Comparison of ENCODE assay signal across 36 cellular contexts in the genomic region with DNA sequence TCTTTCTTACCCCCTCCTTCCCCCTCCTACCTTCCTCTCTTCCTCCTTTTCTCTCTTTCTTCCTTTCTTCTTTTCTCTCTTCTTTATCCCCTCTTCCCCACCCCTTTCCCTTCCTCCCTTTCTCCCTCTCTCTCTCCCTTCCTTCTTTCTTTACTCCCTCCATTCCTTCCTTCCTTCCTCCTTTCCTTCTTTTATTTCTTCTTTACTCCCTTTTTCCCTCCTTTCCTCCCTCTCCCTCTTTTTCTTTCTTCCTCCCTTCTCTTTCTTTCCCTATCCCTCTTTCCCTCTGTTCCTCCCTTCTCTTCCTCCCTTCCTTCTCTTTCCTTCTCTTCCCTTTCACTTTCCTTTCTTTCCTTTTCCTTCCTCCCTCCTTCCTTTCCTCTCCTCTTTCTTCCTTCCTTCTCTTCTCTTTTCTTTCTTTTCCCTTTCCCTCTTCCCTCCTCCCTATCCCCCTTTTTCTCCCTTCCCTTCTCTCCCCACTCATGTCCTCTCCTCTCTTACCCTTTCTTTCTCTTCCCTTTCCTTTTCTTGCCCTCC.
"Had no signal": no experiment of that assay in that cellular context is flagged by ENCODE, and none has a peak within 500 bp of the region (broad histone marks: within the 10 kb centered on the region; RNA-seq: fewer than 3 reads in every experiment).

No MANE protein-coding gene starts in this region.

- H3K27me3 Mint-ChIP-seq: activated CD4-positive, alpha-beta memory T cell treated with anti-CD3 and anti-CD28 coated beads, Interleukin-2, amount 10 ng/mL, durations not matched to agents 7 days and 5 days; activated CD4-positive, alpha-beta T cell treated with anti-CD3 and anti-CD28 coated beads, Interleukin-2, amount 10 ng/mL, durations not matched to agents 7 days and 5 days; activated CD8-positive, alpha-beta memory T cell treated with anti-CD3 and anti-CD28 coated beads, Interleukin-2, amount 10 ng/mL, durations not matched to agents 7 days and 5 days; activated naive CD8-positive, alpha-beta T cell; activated naive CD8-positive, alpha-beta T cell treated with anti-CD3 and anti-CD28 coated beads, Interleukin-2, amount 10 ng/mL, durations not matched to agents 7 days and 5 days; activated naive CD8-positive, alpha-beta T cell treated with anti-CD3 and anti-CD28 coated beads, Interleukin-2, amount 50 U/mL, for 24 hours; activated T-cell treated with anti-CD3 and anti-CD28 coated beads, Interleukin-2, amount 50 U/mL, for 24 hours; central memory CD8-positive, alpha-beta T cell had no signal

- H3K4me1 Mint-ChIP-seq: activated B cell treated with CpG ODN at 0.5 μM for 24 hours; activated CD4-positive, alpha-beta memory T cell treated with anti-CD3 and anti-CD28 coated beads, Interleukin-2, amount 10 ng/mL, durations not matched to agents 7 days and 5 days; activated CD4-positive, alpha-beta T cell treated with anti-CD3 and anti-CD28 coated beads, Interleukin-2, amount 10 ng/mL, durations not matched to agents 7 days and 5 days; activated CD8-positive, alpha-beta memory T cell treated with anti-CD3 and anti-CD28 coated beads, Interleukin-2, amount 10 ng/mL, durations not matched to agents 7 days and 5 days; activated naive CD8-positive, alpha-beta T cell treated with anti-CD3 and anti-CD28 coated beads, Interleukin-2, amount 10 ng/mL, durations not matched to agents 7 days and 5 days; activated naive CD8-positive, alpha-beta T cell treated with anti-CD3 and anti-CD28 coated beads, Interleukin-2, amount 50 U/mL, for 24 hours; brain; central memory CD8-positive, alpha-beta T cell had no signal

- H3K27me3 ChIP-seq: ascending aorta, cardiac muscle cell had no signal

- H3K4me3 ChIP-seq: ascending aorta, cardiac muscle cell had no signal

- H3K36me3 Mint-ChIP-seq: activated CD8-positive, alpha-beta memory T cell treated with anti-CD3 and anti-CD28 coated beads, Interleukin-2, amount 10 ng/mL, durations not matched to agents 7 days and 5 days; activated naive CD8-positive, alpha-beta T cell; activated naive CD8-positive, alpha-beta T cell treated with anti-CD3 and anti-CD28 coated beads, Interleukin-2, amount 10 ng/mL, durations not matched to agents 7 days and 5 days; brain had no signal

- H3K4me3 Mint-ChIP-seq: activated B cell treated with CpG ODN at 0.5 μM for 24 hours; activated CD4-positive, alpha-beta memory T cell treated with anti-CD3 and anti-CD28 coated beads, Interleukin-2, amount 10 ng/mL, durations not matched to agents 7 days and 5 days; activated CD4-positive, alpha-beta T cell treated with anti-CD3 and anti-CD28 coated beads, Interleukin-2, amount 10 ng/mL, durations not matched to agents 7 days and 5 days; activated CD8-positive, alpha-beta memory T cell treated with anti-CD3 and anti-CD28 coated beads, Interleukin-2, amount 10 ng/mL, durations not matched to agents 7 days and 5 days; activated CD8-positive, alpha-beta T cell treated with anti-CD3 and anti-CD28 coated beads, Interleukin-2, amount 10 ng/mL, durations not matched to agents 7 days and 5 days; activated naive CD4-positive, alpha-beta T cell treated with anti-CD3 and anti-CD28 coated beads for 36 hours; activated naive CD8-positive, alpha-beta T cell; activated naive CD8-positive, alpha-beta T cell treated with anti-CD3 and anti-CD28 coated beads, Interleukin-2, amount 10 ng/mL, durations not matched to agents 7 days and 5 days; activated naive CD8-positive, alpha-beta T cell treated with anti-CD3 and anti-CD28 coated beads, Interleukin-2, amount 50 U/mL, for 24 hours; activated T-cell treated with anti-CD3 and anti-CD28 coated beads, Interleukin-2, amount 50 U/mL, for 24 hours; brain; central memory CD8-positive, alpha-beta T cell; T-helper 1 cell treated with Interleukin-12 subunit alpha and Interleukin-12 subunit beta and Interleukin-4 antibody, amounts not matched to agents 30 μg/mL and 1 μg/mL, for 36 hours; T-helper 2 cell treated with Interferon-gamma antibody and Interleukin-4, amounts not matched to agents 5 μg/mL and 100 μg/mL, for 36 hours had no signal

- H3K36me3 ChIP-seq: ascending aorta, cardiac muscle cell had no signal

- H3K27ac Mint-ChIP-seq: activated B cell treated with CpG ODN at 0.5 μM for 24 hours; activated CD4-positive, alpha-beta memory T cell treated with anti-CD3 and anti-CD28 coated beads, Interleukin-2, amount 10 ng/mL, durations not matched to agents 7 days and 5 days; activated CD4-positive, alpha-beta T cell treated with anti-CD3 and anti-CD28 coated beads, Interleukin-2, amount 10 ng/mL, durations not matched to agents 7 days and 5 days; activated CD8-positive, alpha-beta memory T cell treated with anti-CD3 and anti-CD28 coated beads, Interleukin-2, amount 10 ng/mL, durations not matched to agents 7 days and 5 days; activated CD8-positive, alpha-beta T cell treated with anti-CD3 and anti-CD28 coated beads, Interleukin-2, amount 10 ng/mL, durations not matched to agents 7 days and 5 days; activated naive CD4-positive, alpha-beta T cell treated with anti-CD3 and anti-CD28 coated beads for 36 hours; activated naive CD8-positive, alpha-beta T cell; activated naive CD8-positive, alpha-beta T cell treated with anti-CD3 and anti-CD28 coated beads, Interleukin-2, amount 10 ng/mL, durations not matched to agents 7 days and 5 days; activated naive CD8-positive, alpha-beta T cell treated with anti-CD3 and anti-CD28 coated beads, Interleukin-2, amount 50 U/mL, for 24 hours; activated T-cell treated with anti-CD3 and anti-CD28 coated beads, Interleukin-2, amount 50 U/mL, for 24 hours; activated T-helper 2 cell treated with anti-CD3 and anti-CD28 coated beads, Interferon-gamma antibody, Interleukin-2, Interleukin-4, amounts not matched to agents 10 μg/mL and 5 μg/mL and 100 μg/mL, durations not matched to agents 14 hours and 24 hours and 36 hours; brain; T-helper 1 cell treated with Interleukin-12 subunit alpha and Interleukin-12 subunit beta and Interleukin-4 antibody, amounts not matched to agents 30 μg/mL and 1 μg/mL, for 36 hours; T-helper 2 cell treated with Interferon-gamma antibody and Interleukin-4, amounts not matched to agents 5 μg/mL and 100 μg/mL, for 36 hours had no signal

- ATAC-seq: activated CD8-positive, alpha-beta memory T cell treated with anti-CD3 and anti-CD28 coated beads, Interleukin-2, amount 10 ng/mL, durations not matched to agents 7 days and 5 days; activated CD8-positive, alpha-beta T cell treated with anti-CD3 and anti-CD28 coated beads, Interleukin-2, amount 10 ng/mL, durations not matched to agents 7 days and 5 days; activated naive CD8-positive, alpha-beta T cell treated with anti-CD3 and anti-CD28 coated beads, Interleukin-2, amount 50 U/mL, for 24 hours had no signal

- FAIRE-seq: bronchial epithelial cell, TTC549 had no signal

- DNase-seq: activated B cell treated with CpG ODN at 0.5 μM for 24 hours; activated CD4-positive, alpha-beta memory T cell treated with anti-CD3 and anti-CD28 coated beads, Interleukin-2, amount 10 ng/mL, durations not matched to agents 7 days and 5 days; activated CD4-positive, alpha-beta T cell treated with anti-CD3 and anti-CD28 coated beads for 48 hours; activated CD4-positive, alpha-beta T cell treated with anti-CD3 and anti-CD28 coated beads, Interleukin-2, amount 10 ng/mL, durations not matched to agents 7 days and 5 days; activated CD4-positive, alpha-beta T cell treated with anti-CD3 and anti-CD28 coated beads, Interleukin-2, amount 50 U/mL, for 48 hours; activated CD4-positive, CD25-positive, alpha-beta regulatory T cell treated with anti-CD3 and anti-CD28 coated beads, Interleukin-2, amount 50 U/mL, for 72 hours; activated CD8-positive, alpha-beta memory T cell treated with anti-CD3 and anti-CD28 coated beads for 24 hours; activated CD8-positive, alpha-beta memory T cell treated with anti-CD3 and anti-CD28 coated beads, Interleukin-2, amount 10 ng/mL, durations not matched to agents 7 days and 5 days; activated CD8-positive, alpha-beta memory T cell treated with anti-CD3 and anti-CD28 coated beads, Interleukin-2, amount 50 U/mL, for 48 hours; activated CD8-positive, alpha-beta T cell treated with anti-CD3 and anti-CD28 coated beads, Interleukin-2, amount 10 ng/mL, durations not matched to agents 7 days and 5 days; activated effector memory CD4-positive, alpha-beta T cell treated with Interleukin-2 at 50 U/mL for 16 hours; activated gamma-delta T cell; activated naive CD4-positive, alpha-beta T cell treated with anti-CD3 and anti-CD28 coated beads for 36 hours; activated naive CD4-positive, alpha-beta T cell treated with anti-CD3 and anti-CD28 coated beads, Interleukin-2, amount 50 U/mL, for 16 hours; activated naive CD8-positive, alpha-beta T cell treated with anti-CD3 and anti-CD28 coated beads, Interleukin-2, amount 10 ng/mL, durations not matched to agents 7 days and 5 days; activated naive CD8-positive, alpha-beta T cell treated with anti-CD3 and anti-CD28 coated beads, Interleukin-2, amount 50 U/mL, for 24 hours; activated T-cell treated with anti-CD3 and anti-CD28 coated beads, Interleukin-2, amount 50 U/mL, for 24 hours; activated T-cell treated with anti-CD3 and anti-CD28 coated beads, Interleukin-2, amount 50 U/mL, for 48 hours; amygdala; anterior cingulate cortex; caudate nucleus; cerebellar nuclear complex; T-helper 1 cell; T-helper 2 cell; T-helper 9 cell had no signal

- H3K27ac ChIP-seq: ascending aorta, cardiac muscle cell, VCaP had no signal

- H3K9me3 ChIP-seq: ascending aorta had no signal

- H3K4me1 ChIP-seq: ascending aorta had no signal
